8 cellular contexts compared by ENCODE assay signal in the genomic region with DNA sequence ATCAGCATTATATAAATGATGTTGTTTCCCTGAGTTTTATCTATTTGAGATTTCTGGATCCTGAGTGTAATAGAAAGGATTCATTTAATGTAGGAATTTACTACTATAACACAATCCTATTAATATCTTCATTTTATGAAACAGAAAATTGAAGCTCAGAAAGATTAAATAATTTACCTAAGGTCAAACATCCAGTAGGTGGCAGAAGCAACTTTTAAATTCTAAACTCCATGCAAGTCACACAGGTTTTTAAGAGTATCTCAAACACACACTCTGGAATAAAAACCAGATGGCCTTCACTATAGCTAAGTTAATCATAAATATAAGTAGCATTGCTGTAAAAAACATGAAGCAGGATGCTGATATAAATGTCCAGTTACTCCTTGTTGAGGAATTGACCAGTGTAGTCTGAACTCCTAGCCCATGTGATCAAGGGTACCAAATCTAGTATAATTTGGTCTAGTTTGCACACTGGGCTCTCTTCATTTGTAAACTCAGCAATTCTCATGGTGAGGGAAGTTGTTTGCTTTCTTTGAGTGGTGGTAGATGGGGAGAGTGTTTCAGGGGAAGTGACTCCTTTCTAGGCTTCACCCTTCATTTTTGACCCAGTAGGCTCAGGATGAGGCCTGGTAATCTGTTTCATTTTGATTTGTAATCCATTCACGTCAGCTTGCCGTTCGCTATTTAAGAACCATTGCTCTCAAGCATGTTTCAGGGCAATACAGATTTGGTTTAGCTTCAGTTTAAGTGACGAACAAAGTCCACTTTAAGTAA. TPM values are rescaled to one million over a fixed set of nuclear protein-coding genes. Genes with fewer than 3 reads are reported as not detected.
DNase-seq lines count a peak whose midpoint lies in the region; ATAC-seq and TF ChIP-seq lines count a peak whose summit lies in the region.

No MANE protein-coding gene starts in this region.

- no peak overlapping the region for H3K4me3 ChIP-seq in lower leg skin (ENCODE audit: low read depth, poor library complexity, severe bottlenecking)

- H3K9me3 Mint-ChIP-seq in activated CD4-positive, alpha-beta T cell treated with anti-CD3 and anti-CD28 coated beads, Interleukin-2, amount 10 ng/mL, durations not matched to agents 7 days and 5 days: no peaks in the 10 kb centered on the region
- peaks cover 2% of the 10 kb centered on the region for H3K9me3 Mint-ChIP-seq in activated naive CD4-positive, alpha-beta T cell treated with anti-CD3 and anti-CD28 coated beads for 36 hours

- intact Hi-C loops in lower leg skin (cut with DNase I; ENCODE audit: low total_unique reads): no loop called here
- intact Hi-C loops in activated naive CD4-positive, alpha-beta T cell treated with anti-CD3 and anti-CD28 coated beads for 36 hours (cut with micrococcal nuclease): loop anchor here (1.0 to 5.0 kb wide), 3 partner anchors 107 to 233 kb away; partner anchors contain the start of gene FMO4

- WGBS in lower leg skin, 2 donors: 87 to 88% methylated on average over 4 of the region's 4 CpGs

- no peak overlapping the region for H3K27ac Mint-ChIP-seq in activated CD4-positive, alpha-beta T cell treated with anti-CD3 and anti-CD28 coated beads, Interleukin-2, amount 10 ng/mL, durations not matched to agents 7 days and 5 days
- no peak overlapping the region for H3K27ac Mint-ChIP-seq in activated naive CD4-positive, alpha-beta T cell treated with anti-CD3 and anti-CD28 coated beads for 36 hours

- peaks cover 5% of the 10 kb centered on the region for H3K27me3 Mint-ChIP-seq in activated CD4-positive, alpha-beta T cell treated with anti-CD3 and anti-CD28 coated beads, Interleukin-2, amount 10 ng/mL, durations not matched to agents 7 days and 5 days
- H3K27me3 Mint-ChIP-seq in activated naive CD4-positive, alpha-beta T cell treated with anti-CD3 and anti-CD28 coated beads for 36 hours (ENCODE audit: low read depth): peaks cover 4% of the 10 kb centered on the region

- no peaks in the 10 kb centered on the region for H3K4me1 Mint-ChIP-seq in activated CD4-positive, alpha-beta T cell treated with anti-CD3 and anti-CD28 coated beads, Interleukin-2, amount 10 ng/mL, durations not matched to agents 7 days and 5 days
- no peaks in the 10 kb centered on the region for H3K4me1 Mint-ChIP-seq in activated naive CD4-positive, alpha-beta T cell treated with anti-CD3 and anti-CD28 coated beads for 36 hours (ENCODE audit: low read depth)

- POLR2A ChIA-PET in activated CD4-positive, alpha-beta T cell treated with anti-CD3 and anti-CD28 coated beads, Interleukin-2, amount 10 ng/mL, durations not matched to agents 7 days and 5 days (lab: Charles Lee): no interaction called here

- H3K36me3 Mint-ChIP-seq in activated CD4-positive, alpha-beta T cell treated with anti-CD3 and anti-CD28 coated beads, Interleukin-2, amount 10 ng/mL, durations not matched to agents 7 days and 5 days (ENCODE audit: low read depth): no peaks in the 10 kb centered on the region
- H3K36me3 Mint-ChIP-seq in activated naive CD4-positive, alpha-beta T cell treated with anti-CD3 and anti-CD28 coated beads for 36 hours (ENCODE audit: low read depth): no peaks in the 10 kb centered on the region

- no peak for TF ChIP-seq CTCF in lower leg skin (IDR thresholded peaks at IDR 0.05)

- TF ChIP-seq POLR2A in lower leg skin (IDR thresholded peaks at IDR 0.05): no peak

- no peak for ATAC-seq in HG03095 (IDR thresholded peaks at IDR 0.05; ENCODE audit: unreplicated experiment)

- DNase-seq in DMS79 treated with DMSO at 0.1 percent for 48 hours (lab: John Stamatoyannopoulos, UW): peak; percentile 77
- peak; percentile 4 for DNase-seq in NCI-H510A (lab: John Stamatoyannopoulos, UW)
- peak; percentile 32 to 50 for DNase-seq in dermis microvascular lymphatic vessel endothelial cell (ENCODE audit: low read depth in 2 of 2)
- peak; percentile 49 for DNase-seq in myocyte (ENCODE audit: low read depth)
- DNase-seq in activated CD4-positive, alpha-beta T cell treated with anti-CD3 and anti-CD28 coated beads, Interleukin-2, amount 10 ng/mL, durations not matched to agents 7 days and 5 days: no peak
- DNase-seq in lower leg skin (ENCODE audit: low spot score in 2 of 2): no peak
- DNase-seq in activated naive CD4-positive, alpha-beta T cell treated with anti-CD3 and anti-CD28 coated beads for 36 hours: no peak

- H3K4me3 Mint-ChIP-seq in activated CD4-positive, alpha-beta T cell treated with anti-CD3 and anti-CD28 coated beads, Interleukin-2, amount 10 ng/mL, durations not matched to agents 7 days and 5 days: no peak overlapping the region
- H3K4me3 Mint-ChIP-seq in activated naive CD4-positive, alpha-beta T cell treated with anti-CD3 and anti-CD28 coated beads for 36 hours: no peak overlapping the region

- CTCF ChIA-PET in activated CD4-positive, alpha-beta T cell treated with anti-CD3 and anti-CD28 coated beads, Interleukin-2, amount 10 ng/mL, durations not matched to agents 7 days and 5 days (lab: Charles Lee): interaction anchor here (0.7 kb wide), 1 partner anchor 111 kb away, joined by 3 read pairs; no protein-coding TSS in a partner anchor
- CTCF ChIA-PET in activated naive CD4-positive, alpha-beta T cell treated with anti-CD3 and anti-CD28 coated beads for 36 hours (lab: Charles Lee): interaction anchor here (0.7 to 1.7 kb wide), 5 partner anchors 36 to 305 kb away, joined by 3 to 8 read pairs (median 4); partner anchors contain the start of gene FMO4

RNA-seq across cellular contexts. Expression of gene FMO3, which starts 9.3 kb away (rescaled TPM):
- under 0.01 and 0.13 TPM in 2 replicates for total RNA-seq in dermis microvascular lymphatic vessel endothelial cell
- total RNA-seq in myocyte: 0.62 TPM in 1 of 2 replicates, not detected in the other
- 0.05 TPM for polyA plus RNA-seq in myocyte (2012)
- not detected for total RNA-seq in activated CD4-positive, alpha-beta T cell treated with anti-CD3 and anti-CD28 coated beads, Interleukin-2, amount 10 ng/mL, durations not matched to agents 7 days and 5 days
- total RNA-seq in lower leg skin: 1 to 10 TPM in 3 of 4 donors, under 1 TPM in 1; 0.84 to 3.2 (median 2.1) TPM
- not detected for total RNA-seq in activated naive CD4-positive, alpha-beta T cell treated with anti-CD3 and anti-CD28 coated beads for 36 hours

Comparison
In these comparisons a context has a peak if more than half of its experiments do, and no peak if none do; other contexts are left out.
1. DNase-seq: peak in DMS79 treated with DMSO at 0.1 percent for 48 hours (single experiment), NCI-H510A (single experiment), dermis microvascular lymphatic vessel endothelial cell (2 of 2) and myocyte (single experiment); none in activated CD4-positive, alpha-beta T cell treated with anti-CD3 and anti-CD28 coated beads, Interleukin-2, amount 10 ng/mL, durations not matched to agents 7 days and 5 days (single experiment), lower leg skin (0 of 2) and activated naive CD4-positive, alpha-beta T cell treated with anti-CD3 and anti-CD28 coated beads for 36 hours (single experiment).